10 cellular contexts compared by ENCODE assay signal in the genomic region with DNA sequence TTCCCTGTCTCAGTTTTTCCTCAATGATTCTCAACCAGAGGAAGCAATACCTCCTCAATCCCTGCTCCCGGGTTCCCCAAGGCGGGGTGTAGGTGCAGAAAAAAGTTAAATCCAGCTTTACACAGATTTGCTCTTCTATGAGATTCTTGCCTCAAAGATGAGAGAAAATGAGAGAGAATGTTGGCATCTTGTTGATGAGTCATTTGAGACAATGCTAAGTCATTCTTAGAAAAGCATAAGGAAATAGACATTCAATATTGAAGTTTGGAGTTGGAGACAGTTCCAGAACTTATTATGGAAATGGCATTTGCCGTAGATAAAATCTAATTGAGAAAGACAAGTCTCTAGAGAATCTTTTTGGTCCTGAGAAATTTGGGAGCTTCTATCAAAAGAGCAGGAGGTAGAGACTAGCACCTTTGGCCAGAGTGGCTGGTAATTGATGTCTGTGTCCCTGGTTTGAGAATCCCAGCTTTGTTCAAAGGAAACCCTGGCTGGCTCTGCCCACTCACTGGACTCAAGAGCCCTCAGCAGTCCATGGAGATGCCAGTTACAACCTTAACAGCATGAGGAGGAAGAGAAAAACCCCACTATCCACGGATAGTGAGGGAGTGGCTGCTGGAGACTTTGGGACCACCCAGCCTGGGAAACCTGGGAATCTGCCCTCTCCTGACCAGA.
DNase-seq lines count a peak whose midpoint lies in the region; ATAC-seq and TF ChIP-seq lines count a peak whose summit lies in the region.
"Had no signal": no experiment of that assay in that cellular context is flagged by ENCODE, and none has a peak within 500 bp of the region (broad histone marks: within the 10 kb centered on the region; RNA-seq: fewer than 3 reads in every experiment).

No MANE protein-coding gene starts in this region.

- H2AFZ ChIP-seq in HCT116 (ENCODE audit: low read depth, low read length, poor library complexity, severe bottlenecking): peak overlapping the region; percentile 45
- no peak overlapping the region for H2AFZ ChIP-seq in fibroblast of lung (ENCODE audit: low read length)

- H3K4me3 ChIP-seq in HCT116 (replicated peaks in 1 of 2; ENCODE audit: low read depth in 1 of 2, low read length in 2 of 2) (no peak overlapping the region), RWPE2 (ENCODE audit: severe bottlenecking) (no peak overlapping the region), fibroblast of lung (replicated peaks in 1 of 4; ENCODE audit: control extremely low read depth in 1 of 4, insufficient read depth in 1 of 4, low read depth in 3 of 4, low read length in 4 of 4) (no peak overlapping the region), skeletal muscle satellite cell (ENCODE audit: low read length) (peak overlapping the region; percentile 14)

- H3K36me3 ChIP-seq in HCT116 (ENCODE audit: control insufficient read depth in 1 of 2, insufficient read depth in 2 of 2, low read length in 2 of 2): no peaks in the 10 kb centered on the region
- no peaks in the 10 kb centered on the region for H3K36me3 ChIP-seq in RWPE2 (ENCODE audit: low read depth)
- no peaks in the 10 kb centered on the region for H3K36me3 ChIP-seq in fibroblast of lung (ENCODE audit: control insufficient read depth, insufficient read depth, low read length)
- H3K36me3 ChIP-seq in skeletal muscle satellite cell (ENCODE audit: insufficient read depth, low read length): no peaks in the 10 kb centered on the region

- CTCF ChIA-PET in HCT116 (lab: Charles Lee): no interaction called here

- RAD21 ChIA-PET in HCT116 (lab: Charles Lee; ENCODE audit: low non-redundant PET in 1 of 2, low total read pairs in 2 of 2, uncharacterized antibody in 2 of 2, unreplicated experiment in 2 of 2): no interaction called here

- no peak overlapping the region for H3K27ac ChIP-seq in HCT116 (ENCODE audit: low read depth, low read length)
- H3K27ac ChIP-seq in RWPE2 (ENCODE audit: poor library complexity, severe bottlenecking): peak overlapping the region; percentile 95
- peak overlapping the region; percentile 75 for H3K27ac ChIP-seq in fibroblast of lung (ENCODE audit: insufficient read depth, low read length)

- H3K27me3 ChIP-seq in HCT116 (ENCODE audit: insufficient read depth, low read length) (no peaks in the 10 kb centered on the region), RWPE2 (ENCODE audit: insufficient read depth, poor library complexity, severe bottlenecking) (no peaks in the 10 kb centered on the region), fibroblast of lung (ENCODE audit: control insufficient read depth, insufficient read depth, low read length) (no peaks in the 10 kb centered on the region), skeletal muscle satellite cell (ENCODE audit: control insufficient read depth, insufficient read depth, low read length) (no peaks in the 10 kb centered on the region)

- H3K79me2 ChIP-seq in HCT116 (ENCODE audit: insufficient read depth, low read length) (no peaks in the 10 kb centered on the region), fibroblast of lung (ENCODE audit: control insufficient read depth, insufficient read depth, low read length) (no peaks in the 10 kb centered on the region)

- H3K9ac ChIP-seq in HCT116 (ENCODE audit: low read length) (no peak overlapping the region), fibroblast of lung (ENCODE audit: insufficient read depth, low read length) (peak overlapping the region; percentile 10), skeletal muscle satellite cell (ENCODE audit: low read depth, low read length) (peak overlapping the region; percentile 68)

- intact Hi-C loops in HCT116 (cut with micrococcal nuclease): no loop called here

- POLR2A ChIA-PET in HCT116 (lab: Charles Lee): no interaction called here

- TF ChIP-seq RAD21 in HCT116 (IDR thresholded peaks at IDR 0.05; ENCODE audit: low read depth): no peak

- H3K4me2 ChIP-seq in HCT116 (ENCODE audit: low read length): no peak overlapping the region
- H3K4me2 ChIP-seq in fibroblast of lung (ENCODE audit: extremely low read depth, insufficient read depth, low read length): no peak overlapping the region
- H3K4me2 ChIP-seq in skeletal muscle satellite cell (ENCODE audit: low read length): peak overlapping the region; percentile 30

- H4K20me1 ChIP-seq in HCT116 (ENCODE audit: insufficient read depth) (no peaks in the 10 kb centered on the region), fibroblast of lung (ENCODE audit: control insufficient read depth, extremely low read depth, insufficient read depth, low read length) (no peaks in the 10 kb centered on the region)

- no peak for DNase-seq in HCT116 (ENCODE audit: low read depth, low spot score)
- DNase-seq in RWPE2 (ENCODE audit: low spot score): no peak
- DNase-seq in fibroblast of lung (ENCODE audit: low read depth in 2 of 2): peak; percentile 35 to 55
- no peak for DNase-seq in NK-92 (lab: John Stamatoyannopoulos, UW; ENCODE audit: unreplicated experiment)
- no peak for DNase-seq in NCI-H526 treated with DMSO at 0.1 percent for 48 hours (lab: John Stamatoyannopoulos, UW)
- DNase-seq in activated CD8-positive, alpha-beta memory T cell treated with anti-CD3 and anti-CD28 coated beads, Interleukin-2, amount 50 U/mL, for 48 hours: no peak
- DNase-seq: naive thymus-derived CD8-positive, alpha-beta T cell; NCI-H1694; RPMI8226 had no signal

- no TSS peak for BruUV-seq in HCT116 (replicated peaks; lab: Mats Ljungman, UMichigan)

- TF ChIP-seq CTCF in HCT116 (IDR thresholded peaks at IDR 0.05 in 2 of 3, conservative IDR thresholded peaks at IDR 0.05 in 1 of 3; ENCODE audit: borderline replicate concordance in 1 of 3, insufficient read depth in 1 of 3, low read depth in 2 of 3, low read length in 2 of 3): no peak
- TF ChIP-seq CTCF in RWPE2 (IDR thresholded peaks at IDR 0.05; ENCODE audit: poor library complexity, severe bottlenecking): no peak
- no peak for TF ChIP-seq CTCF in fibroblast of lung (conservative IDR thresholded peaks at IDR 0.05 in 1 of 2, IDR thresholded peaks at IDR 0.05 in 1 of 2; ENCODE audit: low read depth in 1 of 2, low read length in 2 of 2)

- no peak for TF ChIP-seq POLR2A in HCT116 (IDR thresholded peaks at IDR 0.05; ENCODE audit: borderline replicate concordance, extremely low read depth, insufficient read depth, insufficient read length)

- H3K4me1 ChIP-seq in HCT116 (ENCODE audit: control insufficient read depth in 1 of 2, insufficient read depth in 2 of 2, low read length in 2 of 2) (peaks cover 0 to 23% of the 10 kb centered on the region in 2 experiments; a peak in 2 of 4 replicates), RWPE2 (ENCODE audit: insufficient read depth, poor library complexity, severe bottlenecking) (peaks cover 25% of the 10 kb centered on the region), fibroblast of lung (ENCODE audit: control insufficient read depth, extremely low read depth, insufficient read depth, low read length) (peaks cover 11% of the 10 kb centered on the region), skeletal muscle satellite cell (ENCODE audit: control insufficient read depth, insufficient read depth, low read length) (peaks cover 44% of the 10 kb centered on the region)

- no peak for ATAC-seq in HCT116
- ATAC-seq in RWPE2 (ENCODE audit: low read depth): no peak
- ATAC-seq: naive thymus-derived CD8-positive, alpha-beta T cell had no signal

- no peaks in the 10 kb centered on the region for H3K9me2 ChIP-seq in HCT116 (ENCODE audit: insufficient read depth)

- H3K9me3 ChIP-seq in HCT116 (ENCODE audit: control insufficient read depth in 1 of 2, insufficient read depth in 1 of 2, low read depth in 1 of 2, low read length in 2 of 2) (no peaks in the 10 kb centered on the region), RWPE2 (ENCODE audit: severe bottlenecking) (no peaks in the 10 kb centered on the region), fibroblast of lung (ENCODE audit: control insufficient read depth, insufficient read depth, low read depth, low read length) (no peaks in the 10 kb centered on the region), skeletal muscle satellite cell (replicated peaks; ENCODE audit: low read length) (no peaks in the 10 kb centered on the region)

TF ChIP-seq in HCT116, 20 proteins besides CTCF, POLR2A, EP300 and RAD21:
- TF ChIP-seq FOSL1 (IDR thresholded peaks at IDR 0.05; ENCODE audit: low read depth) (peak; percentile 8; the same call in 1 of the 2 replicates), EGR1 (IDR thresholded peaks at IDR 0.05; ENCODE audit: low read depth) (no peak)
TF ChIP-seq in HCT116: peak in this region for 1.

Comparison
In these comparisons a context has a peak if more than half of its experiments do, and no peak if none do; other contexts are left out.
1. DNase-seq: peak in fibroblast of lung (2 of 2); none in HCT116 (single experiment), RWPE2 (single experiment), NK-92 (single experiment), NCI-H526 treated with DMSO at 0.1 percent for 48 hours (single experiment) and activated CD8-positive, alpha-beta memory T cell treated with anti-CD3 and anti-CD28 coated beads, Interleukin-2, amount 50 U/mL, for 48 hours (single experiment).